19 cellular contexts compared by ENCODE assay signal in the genomic region with DNA sequence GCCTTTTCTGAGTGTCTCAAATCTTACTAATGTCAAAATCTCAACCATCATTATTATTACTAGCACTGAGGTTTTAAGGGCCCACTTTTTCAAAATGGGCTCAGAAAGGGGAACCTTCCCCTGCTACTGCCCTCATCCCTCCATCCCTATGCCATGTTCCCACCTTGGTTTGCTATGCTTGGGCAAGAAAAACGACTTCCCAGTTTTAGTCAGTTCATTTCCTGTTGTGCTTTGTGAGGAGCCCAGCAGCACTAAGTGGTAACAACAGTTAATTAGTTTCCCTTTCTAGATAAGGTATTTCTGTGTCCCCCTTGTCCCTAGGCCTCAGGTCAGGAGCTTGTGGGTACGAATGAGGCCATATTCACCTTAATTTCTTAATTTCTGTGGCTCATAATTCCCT.
A peak's percentile ranks its signal among the peaks of the same experiment; 100 is the strongest.
DNase-seq lines count a peak whose midpoint lies in the region; ATAC-seq and TF ChIP-seq lines count a peak whose summit lies in the region.
"Had no signal": no experiment of that assay in that cellular context is flagged by ENCODE, and none has a peak within 500 bp of the region (broad histone marks: within the 10 kb centered on the region; RNA-seq: fewer than 3 reads in every experiment).

No MANE protein-coding gene starts in this region.

- H3K4me3 ChIP-seq in neutrophil (ENCODE audit: low read depth in 1 of 2, low read length in 1 of 2) (no peak overlapping the region), aorta (ENCODE audit: low read length in 2 of 2) (no peak overlapping the region)
- H3K4me3 ChIP-seq in CD8-positive, alpha-beta T cell (ENCODE audit: low read depth, low read length): no peak overlapping the region
- H3K4me3 ChIP-seq: GM23338, pancreas, transverse colon had no signal

- no peak for ATAC-seq in activated CD8-positive, alpha-beta T cell treated with anti-CD3 and anti-CD28 coated beads, Interleukin-2, amount 10 ng/mL, durations not matched to agents 7 days and 5 days
- no peak for ATAC-seq in activated CD8-positive, alpha-beta T cell treated with anti-CD3 and anti-CD28 coated beads for 36 hours
- ATAC-seq in GM21619 (IDR thresholded peaks at IDR 0.05; ENCODE audit: unreplicated experiment): peak; percentile 34
- peak; percentile 25 for ATAC-seq in HG03442 (IDR thresholded peaks at IDR 0.05; ENCODE audit: unreplicated experiment)
- no peak for ATAC-seq in CD8-positive, alpha-beta T cell
- no peak for ATAC-seq in aorta (ENCODE audit: low FRiP score)
- ATAC-seq: foreskin keratinocyte; GM23338; left lobe of liver; pancreas; stimulated activated memory B cell treated with anti-CD40 and anti-IgM and Interleukin-4, amounts not matched to agents 10 μg/mL and 1 μg/mL and 100 μg/mL, for 72 hours had no signal

- H3K27ac ChIP-seq in neutrophil (peak overlapping the region; percentile 24), caudate nucleus (ENCODE audit: low read depth, low read length) (no peak overlapping the region), aorta (ENCODE audit: low read depth in 1 of 2, low read length in 2 of 2) (no peak overlapping the region)
- H3K27ac ChIP-seq in CD8-positive, alpha-beta T cell (ENCODE audit: low read depth, low read length): no peak overlapping the region
- H3K27ac ChIP-seq: foreskin keratinocyte, pancreas, transverse colon had no signal

- CTCF ChIA-PET in activated CD8-positive, alpha-beta T cell treated with anti-CD3 and anti-CD28 coated beads, Interleukin-2, amount 10 ng/mL, durations not matched to agents 7 days and 5 days (lab: Charles Lee): interaction anchor here (0.6 to 9.2 kb wide), 9 partner anchors 10 to 295 kb away, joined by 3 to 234 read pairs (median 3); no protein-coding TSS in a partner anchor
- CTCF ChIA-PET in activated CD8-positive, alpha-beta T cell treated with anti-CD3 and anti-CD28 coated beads for 36 hours (lab: Charles Lee): interaction anchor here (1.1 to 9.7 kb wide), 5 partner anchors 11 to 307 kb away, joined by 3 to 55 read pairs (median 15); no protein-coding TSS in a partner anchor
- CTCF ChIA-PET in CD8-positive, alpha-beta T cell (lab: Charles Lee): interaction anchor here (1.4 to 8.9 kb wide), 5 partner anchors 10 to 297 kb away, joined by 3 to 133 read pairs (median 25); no protein-coding TSS in a partner anchor

- POLR2A ChIA-PET in activated CD8-positive, alpha-beta T cell treated with anti-CD3 and anti-CD28 coated beads, Interleukin-2, amount 10 ng/mL, durations not matched to agents 7 days and 5 days (lab: Charles Lee): interaction anchor here (0.6 to 1.1 kb wide), 3 partner anchors 50 to 203 kb away, joined by 3 read pairs; no protein-coding TSS in a partner anchor
- POLR2A ChIA-PET in activated CD8-positive, alpha-beta T cell treated with anti-CD3 and anti-CD28 coated beads for 36 hours (lab: Charles Lee): no interaction called here
- POLR2A ChIA-PET in CD8-positive, alpha-beta T cell (lab: Charles Lee): no interaction called here

- peaks cover 14% of the 10 kb centered on the region for H3K27me3 Mint-ChIP-seq in activated CD8-positive, alpha-beta T cell treated with anti-CD3 and anti-CD28 coated beads, Interleukin-2, amount 10 ng/mL, durations not matched to agents 7 days and 5 days (ENCODE audit: low read depth)
- H3K27me3 Mint-ChIP-seq in activated CD8-positive, alpha-beta T cell treated with anti-CD3 and anti-CD28 coated beads for 36 hours: no peaks in the 10 kb centered on the region
- H3K27me3 Mint-ChIP-seq in CD8-positive, alpha-beta T cell (ENCODE audit: low read depth): no peaks in the 10 kb centered on the region
- H3K27me3 Mint-ChIP-seq: stimulated activated memory B cell treated with anti-CD40 and anti-IgM and Interleukin-4, amounts not matched to agents 10 μg/mL and 1 μg/mL and 100 μg/mL, for 72 hours had no signal

- TF ChIP-seq CTCF in activated CD8-positive, alpha-beta T cell treated with anti-CD3 and anti-CD28 coated beads for 36 hours (IDR thresholded peaks at IDR 0.05): no peak
- no peak for TF ChIP-seq CTCF in neutrophil (IDR thresholded peaks at IDR 0.05)
- TF ChIP-seq CTCF in CD8-positive, alpha-beta T cell (IDR thresholded peaks at IDR 0.05): no peak

- H3K27me3 ChIP-seq in neutrophil: no peaks in the 10 kb centered on the region
- no peaks in the 10 kb centered on the region for H3K27me3 ChIP-seq in CD8-positive, alpha-beta T cell (ENCODE audit: insufficient read depth, low read length)
- no peaks in the 10 kb centered on the region for H3K27me3 ChIP-seq in aorta (ENCODE audit: control insufficient read depth in 1 of 2, insufficient read depth in 2 of 2, low read length in 1 of 2)
- H3K27me3 ChIP-seq: foreskin keratinocyte, pancreas, transverse colon had no signal

- peaks cover 12% of the 10 kb centered on the region in 2 experiments for H3K4me1 ChIP-seq in neutrophil (ENCODE audit: control insufficient read depth in 1 of 2, insufficient read depth in 1 of 2, low read depth in 1 of 2, low read length in 1 of 2)
- no peaks in the 10 kb centered on the region for H3K4me1 ChIP-seq in CD8-positive, alpha-beta T cell (ENCODE audit: insufficient read depth, low read length)
- no peaks in the 10 kb centered on the region for H3K4me1 ChIP-seq in aorta (ENCODE audit: control insufficient read depth in 1 of 2, insufficient read depth in 2 of 2, low read length in 2 of 2)
- H3K4me1 ChIP-seq: foreskin keratinocyte, pancreas had no signal

- H3K4me3 Mint-ChIP-seq in activated CD8-positive, alpha-beta T cell treated with anti-CD3 and anti-CD28 coated beads, Interleukin-2, amount 10 ng/mL, durations not matched to agents 7 days and 5 days: no peak overlapping the region
- no peak overlapping the region for H3K4me3 Mint-ChIP-seq in activated CD8-positive, alpha-beta T cell treated with anti-CD3 and anti-CD28 coated beads for 36 hours
- H3K4me3 Mint-ChIP-seq in CD8-positive, alpha-beta T cell: no peak overlapping the region
- H3K4me3 Mint-ChIP-seq: CD4-positive, CD25-positive, alpha-beta regulatory T cell; GM23338; stimulated activated memory B cell treated with anti-CD40 and anti-IgM and Interleukin-4, amounts not matched to agents 10 μg/mL and 1 μg/mL and 100 μg/mL, for 72 hours had no signal

- H3K9me3 ChIP-seq in neutrophil (no peaks in the 10 kb centered on the region), aorta (ENCODE audit: control insufficient read depth, low read length) (no peaks in the 10 kb centered on the region)
- H3K9me3 ChIP-seq in CD8-positive, alpha-beta T cell (ENCODE audit: low read length): no peaks in the 10 kb centered on the region
- H3K9me3 ChIP-seq: pancreas, transverse colon had no signal

- H3K9me3 Mint-ChIP-seq in activated CD8-positive, alpha-beta T cell treated with anti-CD3 and anti-CD28 coated beads, Interleukin-2, amount 10 ng/mL, durations not matched to agents 7 days and 5 days (ENCODE audit: insufficient read depth): no peaks in the 10 kb centered on the region
- H3K9me3 Mint-ChIP-seq in activated CD8-positive, alpha-beta T cell treated with anti-CD3 and anti-CD28 coated beads for 36 hours: no peaks in the 10 kb centered on the region
- H3K9me3 Mint-ChIP-seq in CD8-positive, alpha-beta T cell: no peaks in the 10 kb centered on the region
- H3K9me3 Mint-ChIP-seq: CD4-positive, CD25-positive, alpha-beta regulatory T cell; GM23338; stimulated activated memory B cell treated with anti-CD40 and anti-IgM and Interleukin-4, amounts not matched to agents 10 μg/mL and 1 μg/mL and 100 μg/mL, for 72 hours had no signal

- peaks cover 33% of the 10 kb centered on the region for H3K4me1 Mint-ChIP-seq in activated CD8-positive, alpha-beta T cell treated with anti-CD3 and anti-CD28 coated beads, Interleukin-2, amount 10 ng/mL, durations not matched to agents 7 days and 5 days (ENCODE audit: low read depth)
- H3K4me1 Mint-ChIP-seq in activated CD8-positive, alpha-beta T cell treated with anti-CD3 and anti-CD28 coated beads for 36 hours (ENCODE audit: low read depth): peaks cover 13% of the 10 kb centered on the region
- H3K4me1 Mint-ChIP-seq in CD8-positive, alpha-beta T cell (ENCODE audit: low read depth): no peaks in the 10 kb centered on the region

- H3K36me3 ChIP-seq in neutrophil (peaks cover 18% of the 10 kb centered on the region), aorta (ENCODE audit: control insufficient read depth in 1 of 2, insufficient read depth in 2 of 2, low read length in 1 of 2) (no peaks in the 10 kb centered on the region)
- no peaks in the 10 kb centered on the region for H3K36me3 ChIP-seq in CD8-positive, alpha-beta T cell (ENCODE audit: insufficient read depth, low read length)
- H3K36me3 ChIP-seq: pancreas, transverse colon had no signal

- intact Hi-C loops in activated CD8-positive, alpha-beta T cell treated with anti-CD3 and anti-CD28 coated beads for 36 hours (cut with micrococcal nuclease): no loop called here
- intact Hi-C loops in CD8-positive, alpha-beta T cell (cut with DNase I, micrococcal nuclease): no loop called here
- intact Hi-C loops in aorta (cut with DNase I): loop anchor here in 1 of 2 donors (10.0 kb wide), 1 partner anchor 143 kb away; no protein-coding TSS in a partner anchor

- no peak for DNase-seq in activated CD8-positive, alpha-beta T cell treated with anti-CD3 and anti-CD28 coated beads, Interleukin-2, amount 10 ng/mL, durations not matched to agents 7 days and 5 days
- DNase-seq in activated CD8-positive, alpha-beta T cell treated with anti-CD3 and anti-CD28 coated beads for 36 hours: no peak
- DNase-seq in CD8-positive, alpha-beta T cell: no peak
- no peak for DNase-seq in caudate nucleus (lab: John Stamatoyannopoulos, UW)
- DNase-seq in aorta: no peak
- DNase-seq: activated CD4-positive, alpha-beta T cell treated with anti-CD3 and anti-CD28 coated beads, Interleukin-2, amount 50 U/mL, for 1 hour; anterior cingulate cortex; foreskin keratinocyte; NCI-H1436 treated with DMSO at 0.1 percent for 48 hours; NCI-H226; pancreas; transverse colon had no signal

- peak overlapping the region; percentile 66 for H3K27ac Mint-ChIP-seq in activated CD8-positive, alpha-beta T cell treated with anti-CD3 and anti-CD28 coated beads, Interleukin-2, amount 10 ng/mL, durations not matched to agents 7 days and 5 days
- no peak overlapping the region for H3K27ac Mint-ChIP-seq in activated CD8-positive, alpha-beta T cell treated with anti-CD3 and anti-CD28 coated beads for 36 hours
- no peak overlapping the region for H3K27ac Mint-ChIP-seq in CD8-positive, alpha-beta T cell
- H3K27ac Mint-ChIP-seq: CD4-positive, CD25-positive, alpha-beta regulatory T cell; GM23338; stimulated activated memory B cell treated with anti-CD40 and anti-IgM and Interleukin-4, amounts not matched to agents 10 μg/mL and 1 μg/mL and 100 μg/mL, for 72 hours had no signal

- no peaks in the 10 kb centered on the region for H3K36me3 Mint-ChIP-seq in activated CD8-positive, alpha-beta T cell treated with anti-CD3 and anti-CD28 coated beads, Interleukin-2, amount 10 ng/mL, durations not matched to agents 7 days and 5 days (ENCODE audit: low read depth)
- no peaks in the 10 kb centered on the region for H3K36me3 Mint-ChIP-seq in activated CD8-positive, alpha-beta T cell treated with anti-CD3 and anti-CD28 coated beads for 36 hours (ENCODE audit: low read depth)
- no peaks in the 10 kb centered on the region for H3K36me3 Mint-ChIP-seq in CD8-positive, alpha-beta T cell
- H3K36me3 Mint-ChIP-seq: CD4-positive, CD25-positive, alpha-beta regulatory T cell; stimulated activated memory B cell treated with anti-CD40 and anti-IgM and Interleukin-4, amounts not matched to agents 10 μg/mL and 1 μg/mL and 100 μg/mL, for 72 hours had no signal

- WGBS in aorta, 2 donors: 71 to 80% methylated on average over 2 of the region's 2 CpGs

Comparison
In these comparisons a context has a peak if more than half of its experiments do, and no peak if none do; other contexts are left out.
1. ATAC-seq: peak in GM21619 (single experiment) and HG03442 (single experiment); none in activated CD8-positive, alpha-beta T cell treated with anti-CD3 and anti-CD28 coated beads, Interleukin-2, amount 10 ng/mL, durations not matched to agents 7 days and 5 days (single experiment), activated CD8-positive, alpha-beta T cell treated with anti-CD3 and anti-CD28 coated beads for 36 hours (single experiment), CD8-positive, alpha-beta T cell (single experiment) and aorta (single experiment).